ENCODE assay signal across 8 cellular contexts in the genomic region with DNA sequence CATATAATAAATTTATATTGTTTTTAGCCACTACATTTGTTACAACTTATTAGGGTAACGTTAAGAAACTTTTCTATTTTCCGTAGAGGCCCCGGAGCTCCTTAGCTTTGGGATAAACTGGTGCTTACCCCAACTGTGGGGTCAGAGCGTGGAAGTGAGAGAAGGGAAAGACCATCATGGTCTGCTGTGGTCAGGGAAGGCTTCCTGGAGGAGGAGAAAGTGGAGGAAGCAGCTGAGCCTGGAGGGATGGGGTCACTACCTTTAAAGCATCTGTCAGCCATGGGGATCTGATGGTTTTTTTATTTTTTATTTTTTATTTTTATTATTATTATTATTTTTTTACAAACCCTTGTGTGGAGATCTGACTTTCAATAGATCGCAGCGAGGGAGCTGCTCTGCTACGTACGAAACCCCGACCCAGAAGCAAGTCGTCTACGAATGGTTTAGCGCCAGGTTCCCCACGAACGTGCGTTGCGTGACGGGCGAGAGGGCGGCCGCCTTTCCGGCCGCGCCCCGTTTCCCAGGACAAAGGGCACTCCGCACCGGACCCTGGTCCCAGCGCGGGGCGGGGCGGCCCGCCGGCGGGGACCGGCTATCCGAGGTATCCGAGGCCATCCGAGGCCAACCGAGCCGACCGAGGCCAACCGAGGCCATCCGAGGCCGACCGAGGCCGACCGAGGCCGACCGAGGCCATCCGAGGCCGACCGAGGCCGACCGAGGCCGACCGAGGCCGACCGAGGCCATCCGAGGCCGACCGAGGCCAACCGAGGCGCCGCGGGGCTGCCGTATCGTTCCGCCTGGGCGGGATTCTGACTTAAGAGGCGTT.
DNase-seq lines count a peak whose midpoint lies in the region; ATAC-seq and TF ChIP-seq lines count a peak whose summit lies in the region.

No MANE protein-coding gene starts in this region.

- H3K36me3 ChIP-seq in PC-3 (ENCODE audit: low read depth, low read length) = no peaks in the 10 kb centered on the region
- no peaks in the 10 kb centered on the region for H3K36me3 ChIP-seq in naive thymus-derived CD4-positive, alpha-beta T cell (ENCODE audit: control insufficient read depth in 2 of 3, insufficient read depth in 3 of 3, low read length in 3 of 3)

- peaks cover 0 to 3% (median 0%) of the 10 kb centered on the region in 5 donors for H3K36me3 Mint-ChIP-seq in naive thymus-derived CD4-positive, alpha-beta T cell

- BruUV-seq in PC-3 (replicated peaks; lab: Mats Ljungman, UMichigan) = TSS peak; percentile 98

- intact Hi-C loops in PC-3 (cut with micrococcal nuclease) = loop anchor here (2.0 to 5.0 kb wide), 2 partner anchors 103 to 107 kb away; no protein-coding TSS in a partner anchor
- intact Hi-C loops in naive thymus-derived CD4-positive, alpha-beta T cell (cut with micrococcal nuclease) = loop anchor here (1.0 to 5.0 kb wide), 6 partner anchors 19 to 1657 kb away; a partner anchor contains a TSS

- peak overlapping the region; percentile 38 for H3K27ac ChIP-seq in PC-3 (ENCODE audit: low read length)
- peak overlapping the region; percentile 85 for H3K27ac ChIP-seq in naive thymus-derived CD4-positive, alpha-beta T cell (ENCODE audit: low read depth, low read length)

- CTCF ChIA-PET in PC-3 (lab: Charles Lee) = no interaction called here
- CTCF ChIA-PET in naive thymus-derived CD4-positive, alpha-beta T cell (lab: Charles Lee) = interaction anchor here (0.6 kb wide), 1 partner anchor 725 kb away, joined by 4 read pairs; no protein-coding TSS in a partner anchor

- H3K4me2 ChIP-seq in PC-3 (ENCODE audit: low read length) = peak overlapping the region; percentile 53

- H3K9me3 ChIP-seq in PC-3 (ENCODE audit: low read length) = 0 out of 2 replicates have a peak, but pooled peaks cover 5% of the 10 kb centered on the region
- no peaks in the 10 kb centered on the region for H3K9me3 ChIP-seq in naive thymus-derived CD4-positive, alpha-beta T cell (ENCODE audit: control insufficient read depth in 2 of 3, low read length in 3 of 3)

- peak; percentile 64 for DNase-seq in GM04504 (ENCODE audit: low read depth)
- peak; percentile 82 for DNase-seq in PC-3
- DNase-seq in activated T-helper 1 cell treated with Interleukin-2 at 50 U/mL for 16 hours (ENCODE audit: low read depth) = peak; percentile 71
- peak; percentile 85 for DNase-seq in fibroblast of mammary gland (ENCODE audit: low read depth)
- peak; percentile 73 to 90 (median 80) for DNase-seq in naive thymus-derived CD4-positive, alpha-beta T cell
- DNase-seq in stimulated activated CD8-positive, alpha-beta memory T cell treated with anti-CD3 and anti-CD28 coated beads, Interleukin-7, amount 100 ng/mL, for 1 hour (ENCODE audit: low read depth in 2 of 2) = peak; percentile 51 to 67

- H3K4me1 ChIP-seq in PC-3 (ENCODE audit: insufficient read depth, low read length) = peaks cover 21% of the 10 kb centered on the region
- peaks cover 13 to 15% of the 10 kb centered on the region in 2 donors for H3K4me1 ChIP-seq in naive thymus-derived CD4-positive, alpha-beta T cell (ENCODE audit: control insufficient read depth in 2 of 2, insufficient read depth in 2 of 2, low read length in 2 of 2)

- H3K9me2 ChIP-seq in PC-3 (replicated peaks; ENCODE audit: low read length) = no peaks in the 10 kb centered on the region

- H3K27me3 Mint-ChIP-seq in naive thymus-derived CD4-positive, alpha-beta T cell = peaks cover 14 to 23% (median 19%) of the 10 kb centered on the region in 5 donors

- no peaks in the 10 kb centered on the region for H3F3A ChIP-seq in PC-3 (ENCODE audit: low read length, unreplicated experiment)

- H3K79me2 ChIP-seq in PC-3 (ENCODE audit: low read length) = no peaks in the 10 kb centered on the region

- TF ChIP-seq CTCF in PC-3 (conservative IDR thresholded peaks at IDR 0.05; ENCODE audit: low read depth, low read length) (no peak), fibroblast of mammary gland (conservative IDR thresholded peaks at IDR 0.05; ENCODE audit: control insufficient read depth, insufficient read depth, low read depth, low read length) (no peak)

- ATAC-seq in HG03066 (IDR thresholded peaks at IDR 0.05; ENCODE audit: low read depth, unreplicated experiment) (peak; percentile 40), PC-3 (peak; percentile 91), HG03439 (IDR thresholded peaks at IDR 0.05; ENCODE audit: unreplicated experiment) (no peak)
- ATAC-seq in naive thymus-derived CD4-positive, alpha-beta T cell = peak; percentile 91

- peak overlapping the region; percentile 58 to 94 (median 77) for H3K27ac Mint-ChIP-seq in naive thymus-derived CD4-positive, alpha-beta T cell

- H3K27me3 ChIP-seq in PC-3 (ENCODE audit: low read length) = no peaks in the 10 kb centered on the region
- H3K27me3 ChIP-seq in naive thymus-derived CD4-positive, alpha-beta T cell (ENCODE audit: control insufficient read depth in 2 of 2, insufficient read depth in 2 of 2, low read length in 2 of 2) = no peaks in the 10 kb centered on the region

- H4K20me1 ChIP-seq in PC-3 (ENCODE audit: low read length) = no peaks in the 10 kb centered on the region

- peak overlapping the region; percentile 58 for H3K9ac ChIP-seq in PC-3 (ENCODE audit: low read length)

- H2AFZ ChIP-seq in PC-3 (ENCODE audit: low read length) = peak overlapping the region; percentile 65

- peaks cover 9 to 29% (median 25%) of the 10 kb centered on the region in 7 donors for H3K4me1 Mint-ChIP-seq in naive thymus-derived CD4-positive, alpha-beta T cell

- peak overlapping the region; percentile 50 to 92 (median 85) for H3K4me3 Mint-ChIP-seq in naive thymus-derived CD4-positive, alpha-beta T cell

- H3K9me3 Mint-ChIP-seq in naive thymus-derived CD4-positive, alpha-beta T cell = peaks cover 0 to 3% (median 0%) of the 10 kb centered on the region in 11 donors

- H3K4me3 ChIP-seq in PC-3 (ENCODE audit: low read length) = peak overlapping the region; percentile 48; the same call in 1 of the 2 replicates
- H3K4me3 ChIP-seq in fibroblast of mammary gland (ENCODE audit: control insufficient read depth, low read depth, low read length) = peak overlapping the region; percentile 44
- peak overlapping the region; percentile 57 for H3K4me3 ChIP-seq in naive thymus-derived CD4-positive, alpha-beta T cell (ENCODE audit: low read length)

- POLR2A ChIA-PET in PC-3 (lab: Charles Lee; ENCODE audit: unreplicated experiment) = interaction anchor here (0.6 to 0.7 kb wide), 3 partner anchors 77 to 1560 kb away, joined by 3 read pairs; no protein-coding TSS in a partner anchor
- POLR2A ChIA-PET in naive thymus-derived CD4-positive, alpha-beta T cell (lab: Charles Lee) = interaction anchor here (0.8 to 0.9 kb wide), 2 partner anchors 15 to 17 kb away, joined by 3 to 4 read pairs; no protein-coding TSS in a partner anchor
